Comparison of ENCODE assay signal across 24 cellular contexts in the genomic region with DNA sequence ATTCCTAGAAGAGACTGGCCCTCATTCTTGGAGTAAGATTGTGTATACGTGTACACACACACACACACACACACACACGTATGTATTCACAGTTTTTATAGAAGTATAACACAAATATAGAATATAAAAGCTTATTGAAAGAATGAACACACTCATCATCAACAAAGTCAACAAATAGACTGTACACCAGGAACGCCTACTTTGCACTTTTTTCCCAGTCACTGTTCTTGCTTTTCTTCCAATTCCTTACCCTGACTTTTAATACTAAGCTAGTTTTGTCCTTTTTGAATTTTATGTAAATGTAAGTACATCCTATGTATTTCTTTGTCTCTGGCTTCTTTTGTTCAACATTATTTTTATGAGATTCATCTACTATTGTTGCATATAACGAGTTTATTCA.
DNase-seq lines count a peak whose midpoint lies in the region; ATAC-seq, FAIRE-seq and TF ChIP-seq lines count a peak whose summit lies in the region.
"Had no signal": no experiment of that assay in that cellular context is flagged by ENCODE, and none has a peak within 500 bp of the region (broad histone marks: within the 10 kb centered on the region; RNA-seq: fewer than 3 reads in every experiment).

No MANE protein-coding gene starts in this region.

- DNase-seq in A549 (ENCODE audit: low read depth in 1 of 2, low spot score in 1 of 2) (no peak), IMR-90 (no peak), DMS53 (lab: John Stamatoyannopoulos, UW) (no peak)
- no peak for DNase-seq in activated T-helper 1 cell treated with anti-CD3 and anti-CD28 coated beads, Interleukin-12 subunit alpha, Interleukin-12 subunit beta, Interleukin-2, Interleukin-4 antibody, amounts not matched to agents 30 ng/mL and 10 ng/mL and 1 ng/mL, durations not matched to agents 14 hours and 24 hours and 36 hours (ENCODE audit: low spot score)
- DNase-seq: 8988T; ACHN; BE2C; C1 segment of cervical spinal cord; CD4-positive, alpha-beta memory T cell; CD4-positive, CD25-positive, alpha-beta regulatory T cell; CD8-positive, alpha-beta memory T cell; COR-L47; DMS79; DND-41; EL; GDM1 had no signal

- no peak overlapping the region for H2AFZ ChIP-seq in IMR-90 (replicated peaks; ENCODE audit: low read length, poor library complexity)

- no peaks in the 10 kb centered on the region for H3K4me1 Mint-ChIP-seq in activated T-helper 1 cell treated with anti-CD3 and anti-CD28 coated beads, Interleukin-12 subunit alpha, Interleukin-12 subunit beta, Interleukin-2, Interleukin-4 antibody, amounts not matched to agents 30 ng/mL and 10 ng/mL and 1 ng/mL, durations not matched to agents 14 hours and 24 hours and 36 hours (ENCODE audit: low read depth)
- H3K4me1 Mint-ChIP-seq: CD14-positive monocyte; CD4-positive, alpha-beta memory T cell; CD4-positive, CD25-positive, alpha-beta regulatory T cell; CD8-positive, alpha-beta memory T cell had no signal

- no peak overlapping the region for H3K4ac ChIP-seq in IMR-90 (ENCODE audit: low read depth, low read length)

- H4K20me1 ChIP-seq in IMR-90 (ENCODE audit: insufficient read depth, low read length): no peaks in the 10 kb centered on the region
- H4K20me1 ChIP-seq: BLaER1 had no signal

- in situ Hi-C loops in IMR-90 (cut with MboI; ENCODE audit: low sequenced_read_pairs): loop anchor here (25.0 kb wide), 1 partner anchor 750 kb away; no protein-coding TSS in a partner anchor

- no peaks in the 10 kb centered on the region for H3K4me1 ChIP-seq in A549
- no peaks in the 10 kb centered on the region for H3K4me1 ChIP-seq in IMR-90 (ENCODE audit: control insufficient read depth, insufficient read depth, low read length)
- H3K4me1 ChIP-seq: BLaER1 had no signal

- H3K9me3 ChIP-seq in A549 (no peaks in the 10 kb centered on the region), IMR-90 (ENCODE audit: control insufficient read depth, insufficient read depth, low read length) (no peaks in the 10 kb centered on the region)
- H3K9me3 ChIP-seq: BE2C, BLaER1 had no signal

- H3K4me3 ChIP-seq in A549: no peak overlapping the region
- H3K4me3 ChIP-seq in IMR-90 (ENCODE audit: insufficient read depth, low read depth, low read length): no peak overlapping the region
- H3K4me3 ChIP-seq: BLaER1, GM12878 had no signal

- H3K4me2 ChIP-seq in A549 (no peak overlapping the region), IMR-90 (ENCODE audit: low read depth, low read length) (no peak overlapping the region)
- H3K4me2 ChIP-seq: BLaER1 had no signal

- WGBS in A549 (ENCODE audit: missing lambda C conversion rate): 90% methylated on average over 4 of the region's 4 CpGs
- WGBS in IMR-90 (ENCODE audit: extremely low coverage in 2 of 2, insufficient read length in 1 of 2), 2 experiments: no CpG with 5 or more reads among the region's 4 CpGs

- H3K36me3 ChIP-seq in IMR-90 (ENCODE audit: control insufficient read depth, insufficient read depth, low read length): no peaks in the 10 kb centered on the region
- H3K36me3 ChIP-seq: BLaER1 had no signal

- H3K9me1 ChIP-seq in IMR-90 (ENCODE audit: insufficient read depth, low read length): no peaks in the 10 kb centered on the region

- no peaks in the 10 kb centered on the region for H3K9me3 Mint-ChIP-seq in activated T-helper 1 cell treated with anti-CD3 and anti-CD28 coated beads, Interleukin-12 subunit alpha, Interleukin-12 subunit beta, Interleukin-2, Interleukin-4 antibody, amounts not matched to agents 30 ng/mL and 10 ng/mL and 1 ng/mL, durations not matched to agents 14 hours and 24 hours and 36 hours
- H3K9me3 Mint-ChIP-seq: CD14-positive monocyte had no signal

- no peak overlapping the region for H2BK15ac ChIP-seq in IMR-90 (ENCODE audit: low read depth, low read length)

- FAIRE-seq in A204.1 (lab: Jason Lieb, UNC) (peak; percentile 63), A549 (lab: Jason Lieb, UNC) (no peak)
- FAIRE-seq: GM12878, GM12892, GM18507, GM19239 had no signal

- H3K9ac ChIP-seq in IMR-90 (ENCODE audit: low read depth, low read length): no peak overlapping the region
- H3K9ac ChIP-seq: BLaER1 had no signal

- H4K8ac ChIP-seq in IMR-90 (ENCODE audit: low read depth in 2 of 2, low read length in 2 of 2): no peak overlapping the region

- H3K79me1 ChIP-seq in IMR-90 (ENCODE audit: low read depth in 1 of 2, low read length in 2 of 2): no peaks in the 10 kb centered on the region

- H2BK5ac ChIP-seq in IMR-90 (ENCODE audit: low read depth, low read length, poor library complexity, severe bottlenecking): no peak overlapping the region

- no peak overlapping the region for H3K23ac ChIP-seq in IMR-90 (ENCODE audit: low read depth, low read length)

- H3K56ac ChIP-seq in IMR-90 (ENCODE audit: extremely low read depth, insufficient read depth, low read length): no peak overlapping the region

- no peak overlapping the region for H4K5ac ChIP-seq in IMR-90 (ENCODE audit: low read depth, low read length)

- H2BK120ac ChIP-seq in IMR-90 (ENCODE audit: low read depth, low read length): no peak overlapping the region

- ATAC-seq in A549 (no peak), IMR-90 (ENCODE audit: low read depth) (no peak), GM21360 (IDR thresholded peaks at IDR 0.05; ENCODE audit: unreplicated experiment) (no peak)
- ATAC-seq: GM12878 had no signal

- H3K27me3 ChIP-seq in IMR-90 (ENCODE audit: control insufficient read depth, insufficient read depth, low read length): no peaks in the 10 kb centered on the region
- H3K27me3 ChIP-seq: BE2C, BLaER1 had no signal

- no peaks in the 10 kb centered on the region for H3K36me3 Mint-ChIP-seq in activated T-helper 1 cell treated with anti-CD3 and anti-CD28 coated beads, Interleukin-12 subunit alpha, Interleukin-12 subunit beta, Interleukin-2, Interleukin-4 antibody, amounts not matched to agents 30 ng/mL and 10 ng/mL and 1 ng/mL, durations not matched to agents 14 hours and 24 hours and 36 hours (ENCODE audit: low read depth)
- H3K36me3 Mint-ChIP-seq: CD14-positive monocyte; CD4-positive, alpha-beta memory T cell; CD4-positive, CD25-positive, alpha-beta regulatory T cell had no signal

- no peak overlapping the region for H2AK9ac ChIP-seq in IMR-90 (replicated peaks; ENCODE audit: low read depth, low read length, poor library complexity)

- TF ChIP-seq CTCF in A549 (IDR thresholded peaks at IDR 0.05) (no peak), IMR-90 (conservative IDR thresholded peaks at IDR 0.05; ENCODE audit: low read depth, low read length) (no peak)

- H3K4me3 Mint-ChIP-seq in activated T-helper 1 cell treated with anti-CD3 and anti-CD28 coated beads, Interleukin-12 subunit alpha, Interleukin-12 subunit beta, Interleukin-2, Interleukin-4 antibody, amounts not matched to agents 30 ng/mL and 10 ng/mL and 1 ng/mL, durations not matched to agents 14 hours and 24 hours and 36 hours: no peak overlapping the region
- H3K4me3 Mint-ChIP-seq: CD14-positive monocyte; CD4-positive, alpha-beta memory T cell; CD4-positive, CD25-positive, alpha-beta regulatory T cell; CD8-positive, alpha-beta memory T cell had no signal

- TF ChIP-seq POLR2A in A549 (IDR thresholded peaks at IDR 0.05; ENCODE audit: low read length) (no peak), IMR-90 (IDR thresholded peaks at IDR 0.05; ENCODE audit: low read depth, low read length) (no peak)

- TF ChIP-seq EP300 in A549 (IDR thresholded peaks at IDR 0.05): no peak

- CTCF ChIA-PET in A549 (lab: Yijun Ruan, JAX) (interaction anchor here (0.7 kb wide), 1 partner anchor 1538 kb away, joined by 3 read pairs; no protein-coding TSS in a partner anchor), IMR-90 (lab: Yijun Ruan, JAX) (no interaction called here)

- no TSS peak for BruUV-seq in IMR-90 (replicated peaks; lab: Mats Ljungman, UMichigan)

- TF ChIP-seq RAD21 in A549 (conservative IDR thresholded peaks at IDR 0.05 in 1 of 2, IDR thresholded peaks at IDR 0.05 in 1 of 2): no peak
- TF ChIP-seq RAD21 in IMR-90 (IDR thresholded peaks at IDR 0.05; ENCODE audit: low read length): no peak

- H3K14ac ChIP-seq in IMR-90 (replicated peaks; ENCODE audit: low read depth, low read length): no peak overlapping the region

- no peak overlapping the region for H3K18ac ChIP-seq in IMR-90 (ENCODE audit: low read depth, low read length)

- H3K27ac Mint-ChIP-seq in activated T-helper 1 cell treated with anti-CD3 and anti-CD28 coated beads, Interleukin-12 subunit alpha, Interleukin-12 subunit beta, Interleukin-2, Interleukin-4 antibody, amounts not matched to agents 30 ng/mL and 10 ng/mL and 1 ng/mL, durations not matched to agents 14 hours and 24 hours and 36 hours: no peak overlapping the region
- H3K27ac Mint-ChIP-seq: CD14-positive monocyte; CD4-positive, alpha-beta memory T cell; CD4-positive, CD25-positive, alpha-beta regulatory T cell; CD8-positive, alpha-beta memory T cell had no signal

- no peak overlapping the region for H3K27ac ChIP-seq in A549
- H3K27ac ChIP-seq in IMR-90 (ENCODE audit: insufficient read depth, low read length): no peak overlapping the region
- H3K27ac ChIP-seq: BLaER1 had no signal

- intact Hi-C loops in IMR-90 (cut with micrococcal nuclease): loop anchor here (5.0 to 10.0 kb wide), 2 partner anchors 575 to 603 kb away; no protein-coding TSS in a partner anchor
- intact Hi-C loops in activated T-helper 1 cell treated with anti-CD3 and anti-CD28 coated beads, Interleukin-12 subunit alpha, Interleukin-12 subunit beta, Interleukin-2, Interleukin-4 antibody, amounts not matched to agents 30 ng/mL and 10 ng/mL and 1 ng/mL, durations not matched to agents 14 hours and 24 hours and 36 hours (cut with micrococcal nuclease): no loop called here

- dilution Hi-C loops in IMR-90 (cut with HindIII; ENCODE audit: low sequenced_read_pairs, unreplicated experiment): no loop called here

- H3K27me3 Mint-ChIP-seq in activated T-helper 1 cell treated with anti-CD3 and anti-CD28 coated beads, Interleukin-12 subunit alpha, Interleukin-12 subunit beta, Interleukin-2, Interleukin-4 antibody, amounts not matched to agents 30 ng/mL and 10 ng/mL and 1 ng/mL, durations not matched to agents 14 hours and 24 hours and 36 hours (ENCODE audit: insufficient read depth): no peaks in the 10 kb centered on the region
- H3K27me3 Mint-ChIP-seq: CD4-positive, alpha-beta memory T cell; CD4-positive, CD25-positive, alpha-beta regulatory T cell; CD8-positive, alpha-beta memory T cell had no signal

- no peak overlapping the region for H2BK20ac ChIP-seq in IMR-90 (ENCODE audit: low read depth, low read length)

- POLR2A ChIA-PET in A549 (lab: Yijun Ruan, JAX): no interaction called here
- POLR2A ChIA-PET in IMR-90 (lab: Charles Lee; ENCODE audit: unreplicated experiment): no interaction called here

- H2AK5ac ChIP-seq in IMR-90 (ENCODE audit: low read depth, low read length): no peak overlapping the region

- H4K91ac ChIP-seq in IMR-90 (ENCODE audit: insufficient read depth, low read depth, low read length): no peak overlapping the region

TF ChIP-seq in A549, 52 proteins besides CTCF, POLR2A, EP300 and RAD21:
- TF ChIP-seq ZSCAN20 (CRISPR knock-in tag; IDR thresholded peaks at IDR 0.05) (no peak), MAFK (IDR thresholded peaks at IDR 0.05; ENCODE audit: partially characterized antibody) (peak; percentile 57)

TF ChIP-seq in IMR-90, 13 proteins besides CTCF, POLR2A, EP300 and RAD21 (continues in another document):
- TF ChIP-seq CEBPB (IDR thresholded peaks at IDR 0.05; ENCODE audit: low read depth, low read length): no peak
- TF ChIP-seq SMC3 (IDR thresholded peaks at IDR 0.05; ENCODE audit: low read depth, low read length): no peak
- TF ChIP-seq RFX5 (IDR thresholded peaks at IDR 0.05; ENCODE audit: low read depth, low read length): no peak
- TF ChIP-seq CHD1 (IDR thresholded peaks at IDR 0.05; ENCODE audit: low read depth, low read length): no peak
